Comparison of ENCODE assay signal across 10 cellular contexts in genomic region chr17:78884876-78885667, GRCh38. TPM values are rescaled to one million over a fixed set of nuclear protein-coding genes. Genes with fewer than 3 reads are reported as not detected.
DNase-seq lines count a peak whose midpoint lies in the region; ATAC-seq, FAIRE-seq and TF ChIP-seq lines count a peak whose summit lies in the region.
"Had no signal": no experiment of that assay in that cellular context is flagged by ENCODE, and none has a peak within 500 bp of the region (broad histone marks: within the 10 kb centered on the region; RNA-seq: fewer than 3 reads in every experiment).

No MANE protein-coding gene starts in this region.

- H3K36me3 ChIP-seq in right atrium auricular region (no peaks in the 10 kb centered on the region), fibroblast of lung (ENCODE audit: control insufficient read depth, insufficient read depth, low read length) (peaks cover 8% of the 10 kb centered on the region), pancreas (no peaks in the 10 kb centered on the region)

- no peak for FAIRE-seq in pancreas (lab: Jason Lieb, UNC)
- peak; percentile 77 for FAIRE-seq in urothelium cell line (lab: Jason Lieb, UNC)

- H3K4me3 ChIP-seq in right atrium auricular region: no peak overlapping the region
- H3K4me3 ChIP-seq in fibroblast of lung (replicated peaks in 1 of 4; ENCODE audit: control extremely low read depth in 1 of 4, insufficient read depth in 1 of 4, low read depth in 3 of 4, low read length in 4 of 4): no peak overlapping the region
- H3K4me3 ChIP-seq in pancreas: no peak overlapping the region
- H3K4me3 ChIP-seq: SK-N-MC had no signal

- H3K9me3 ChIP-seq in right atrium auricular region (no peaks in the 10 kb centered on the region), fibroblast of lung (ENCODE audit: control insufficient read depth, insufficient read depth, low read depth, low read length) (no peaks in the 10 kb centered on the region), pancreas (no peaks in the 10 kb centered on the region)

- H3K79me2 ChIP-seq in fibroblast of lung (ENCODE audit: control insufficient read depth, insufficient read depth, low read length): peaks cover 82% of the 10 kb centered on the region

- H2AFZ ChIP-seq in fibroblast of lung (ENCODE audit: low read length): no peak overlapping the region

- no peaks in the 10 kb centered on the region for H4K20me1 ChIP-seq in fibroblast of lung (ENCODE audit: control insufficient read depth, extremely low read depth, insufficient read depth, low read length)

- no peak for DNase-seq in right atrium auricular region (ENCODE audit: low spot score)
- no peak for DNase-seq in left cardiac atrium
- DNase-seq in fibroblast of lung (ENCODE audit: low read depth in 2 of 2): no peak
- DNase-seq in pancreas: peak in 1 of 6 donors; percentile 58
- DNase-seq in urothelium cell line (ENCODE audit: low spot score): no peak

- H3K27me3 ChIP-seq in right atrium auricular region (no peaks in the 10 kb centered on the region), fibroblast of lung (ENCODE audit: control insufficient read depth, insufficient read depth, low read length) (no peaks in the 10 kb centered on the region), pancreas (no peaks in the 10 kb centered on the region)

- no peak for ATAC-seq in left cardiac atrium
- no peak for ATAC-seq in pancreas
- no peak for ATAC-seq in HG03039 (IDR thresholded peaks at IDR 0.05; ENCODE audit: unreplicated experiment)
- no peak for ATAC-seq in GM19351 (IDR thresholded peaks at IDR 0.05; ENCODE audit: unreplicated experiment)
- no peak for ATAC-seq in GM19324 (IDR thresholded peaks at IDR 0.05; ENCODE audit: low FRiP score, unreplicated experiment)
- ATAC-seq: activated CD4-positive, CD25-positive, alpha-beta regulatory T cell treated with anti-CD3 and anti-CD28 coated beads, Interleukin-2, amount 50 U/mL, for 24 hours had no signal

- 94 to 95% methylated on average over 24 of the region's 24 CpGs for WGBS in pancreas, 2 donors

- no peak overlapping the region for H3K9ac ChIP-seq in fibroblast of lung (ENCODE audit: insufficient read depth, low read length)

- H3K4me2 ChIP-seq in fibroblast of lung (ENCODE audit: extremely low read depth, insufficient read depth, low read length): peak overlapping the region; percentile 96

- H3K27ac ChIP-seq in right atrium auricular region (peak overlapping the region; percentile 92 to 97), fibroblast of lung (ENCODE audit: insufficient read depth, low read length) (peak overlapping the region; percentile 99), pancreas (peak overlapping the region in 3 of 4 donors; percentile 44 to 79 (median 78))
- H3K27ac ChIP-seq: SK-N-MC had no signal

- intact Hi-C loops in left cardiac atrium (cut with DNase I): loop anchor here in 1 of 2 donors (5.0 kb wide), 1 partner anchor 37 kb away; no protein-coding TSS in a partner anchor
- intact Hi-C loops in pancreas (cut with DNase I): no loop called here

- TF ChIP-seq CTCF in right atrium auricular region (IDR thresholded peaks at IDR 0.05): no peak
- no peak for TF ChIP-seq CTCF in fibroblast of lung (conservative IDR thresholded peaks at IDR 0.05 in 1 of 2, IDR thresholded peaks at IDR 0.05 in 1 of 2; ENCODE audit: low read depth in 1 of 2, low read length in 2 of 2)
- no peak for TF ChIP-seq CTCF in pancreas (IDR thresholded peaks at IDR 0.05)

- H3K4me1 ChIP-seq in right atrium auricular region (peaks cover 0 to 80% of the 10 kb centered on the region in 2 donors), fibroblast of lung (ENCODE audit: control insufficient read depth, extremely low read depth, insufficient read depth, low read length) (peaks cover 50% of the 10 kb centered on the region), pancreas (peaks cover 4 to 13% (median 8%) of the 10 kb centered on the region in 3 donors)

RNA-seq across cellular contexts. Expression of gene CEP295NL, which starts 17.9 kb away (rescaled TPM):
- total RNA-seq in right atrium auricular region (1 to 10 TPM in 1 of 2 donors, under 1 TPM in 1; 0.83 to 1.1 TPM), left cardiac atrium (1 to 10 TPM; 1.7 to 2.3 TPM), fibroblast of lung (2.3 and 2.8 TPM in 2 replicates), pancreas (1 to 10 TPM in 5 of 6 donors, under 1 TPM in 1; 0.87 to 5.1 (median 2.7) TPM)
- polyA plus RNA-seq in fibroblast of lung (0.10 and 0.15 TPM in 2 replicates), pancreas (1 to 10 TPM in 1 of 2 donors, under 1 TPM in 1; 0.21 to 4.1 TPM)
- 0.15 and 0.35 TPM in 2 replicates for polyA plus RNA-seq in fibroblast of lung (2012)
- 0.56 TPM in 1 of 2 replicates, not detected in the other for polyA minus RNA-seq in fibroblast of lung (ENCODE audit: low replicate concordance)

RNA-seq across cellular contexts. Expression of gene TIMP2, which starts 40.1 kb away (rescaled TPM):
- total RNA-seq in right atrium auricular region (100 to 1,000 TPM in 1 of 2 donors, 10 to 100 TPM in 1; 99.1 to 158 TPM), left cardiac atrium (100 to 1,000 TPM; 161 to 191 TPM), fibroblast of lung (88.9 and 155 TPM in 2 replicates), pancreas (100 to 1,000 TPM in 1 of 6 donors, 10 to 100 TPM in 5; 39.9 to 128 (median 57.6) TPM)
- polyA plus RNA-seq in fibroblast of lung (607 and 745 TPM in 2 replicates), pancreas (10 to 100 TPM; 22.2 to 42.7 TPM)
- 667 and 999 TPM in 2 replicates for polyA plus RNA-seq in fibroblast of lung (2012)
- polyA minus RNA-seq in fibroblast of lung (ENCODE audit: low replicate concordance): 484 and 816 TPM in 2 replicates

RNA-seq across cellular contexts. Expression of gene USP36, which starts 44.5 kb away (rescaled TPM):
- 10 to 100 TPM; 15.4 to 18.1 TPM for total RNA-seq in right atrium auricular region
- 10 to 100 TPM; 28.1 to 48.1 TPM for total RNA-seq in left cardiac atrium
- total RNA-seq in fibroblast of lung: 16.7 and 18.3 TPM in 2 replicates
- polyA plus RNA-seq in fibroblast of lung: 15.4 and 27.4 TPM in 2 replicates
- 18.2 and 25.0 TPM in 2 replicates for polyA plus RNA-seq in fibroblast of lung (2012)
- polyA minus RNA-seq in fibroblast of lung (ENCODE audit: low replicate concordance): 48.3 and 92.3 TPM in 2 replicates
- total RNA-seq in pancreas: 10 to 100 TPM; 31.2 to 58.3 (median 35.8) TPM
- polyA plus RNA-seq in pancreas: 10 to 100 TPM; 33.1 to 41.8 TPM
